In genomic region chr1:27544818-27545612, GRCh38 we compare ENCODE assay signal across 10 cellular contexts. TPM values are rescaled to one million over a fixed set of nuclear protein-coding genes. Genes with fewer than 3 reads are reported as not detected.
DNase-seq lines count a peak whose midpoint lies in the region; ATAC-seq and TF ChIP-seq lines count a peak whose summit lies in the region.
"Had no signal": no experiment of that assay in that cellular context is flagged by ENCODE, and none has a peak within 500 bp of the region (broad histone marks: within the 10 kb centered on the region; RNA-seq: fewer than 3 reads in every experiment).

No MANE protein-coding gene starts in this region.

- H3K27me3 ChIP-seq in Caco-2 (replicated peaks; ENCODE audit: control insufficient read depth, insufficient read depth, low read length), result no peaks in the 10 kb centered on the region
- no peaks in the 10 kb centered on the region for H3K27me3 ChIP-seq in BE2C

- no peak for DNase-seq in Caco-2
- DNase-seq in foreskin fibroblast, result peak; percentile 55 to 85
- DNase-seq in renal cortical epithelial cell (ENCODE audit: low read depth), result peak; percentile 47
- DNase-seq in BE2C, result no peak
- no peak for DNase-seq in NCI-H1092 (lab: John Stamatoyannopoulos, UW)
- no peak for DNase-seq in DMS 273 (lab: John Stamatoyannopoulos, UW; ENCODE audit: unreplicated experiment)
- DNase-seq: naive B cell, NCI-H510A treated with DMSO at 0.1 percent for 48 hours had no signal

- 63 to 73% (median 66%) methylated on average over 12 of the region's 12 CpGs for WGBS in adipose tissue, 3 donors

- POLR2A ChIA-PET in Caco-2 (lab: Charles Lee), result no interaction called here

- no peak overlapping the region for H3K4me3 ChIP-seq in Caco-2 (ENCODE audit: low read depth, low read length)
- no peak overlapping the region for H3K4me3 ChIP-seq in foreskin fibroblast (ENCODE audit: low read depth in 1 of 2, low read length in 2 of 2)
- no peak overlapping the region for H3K4me3 ChIP-seq in BE2C (ENCODE audit: low read depth, low read length)

- peaks cover 9% of the 10 kb centered on the region for H3K36me3 Mint-ChIP-seq in Caco-2 (ENCODE audit: insufficient read depth, unreplicated experiment)

- H3K27ac Mint-ChIP-seq in Caco-2 (ENCODE audit: unreplicated experiment), result peak overlapping the region; percentile 58

- H3K4me3 Mint-ChIP-seq in Caco-2 (ENCODE audit: unreplicated experiment), result no peak overlapping the region

- peak overlapping the region; percentile 17 for H3K27ac ChIP-seq in adipose tissue (ENCODE audit: low read depth, low read length)

- no peaks in the 10 kb centered on the region for H3K27me3 Mint-ChIP-seq in Caco-2 (ENCODE audit: insufficient read depth, unreplicated experiment)
- H3K27me3 Mint-ChIP-seq: naive B cell had no signal

- H3K4me1 ChIP-seq in Caco-2 (peaks cover 15% of the 10 kb centered on the region), BE2C (peaks cover 7% of the 10 kb centered on the region)

- CTCF ChIA-PET in Caco-2 (lab: Charles Lee), result interaction anchor here (0.5 kb wide), 1 partner anchor 12 kb away, joined by 3 read pairs; no protein-coding TSS in a partner anchor

- no peak for ATAC-seq in HG03280 (IDR thresholded peaks at IDR 0.05; ENCODE audit: unreplicated experiment)

- no TSS peak for BruUV-seq in Caco-2 (replicated peaks; lab: Mats Ljungman, UMichigan)

- no peaks in the 10 kb centered on the region for H3K9me3 Mint-ChIP-seq in Caco-2 (ENCODE audit: unreplicated experiment)
- H3K9me3 Mint-ChIP-seq: naive B cell had no signal

- TF ChIP-seq CTCF in Caco-2 (IDR thresholded peaks at IDR 0.05; ENCODE audit: insufficient read depth in 1 of 2, low read depth in 1 of 2, low read length in 1 of 2, severe bottlenecking in 1 of 2, unreplicated experiment in 1 of 2), result no peak
- no peak for TF ChIP-seq CTCF in foreskin fibroblast (IDR thresholded peaks at IDR 0.05; ENCODE audit: low read depth, low read length)
- TF ChIP-seq CTCF in BE2C (IDR thresholded peaks at IDR 0.05; ENCODE audit: low read depth, low read length), result no peak

- H3K36me3 ChIP-seq in Caco-2 (ENCODE audit: control insufficient read depth, insufficient read depth, low read length) (no peaks in the 10 kb centered on the region), BE2C (no peaks in the 10 kb centered on the region)

- intact Hi-C loops in Caco-2 (cut with micrococcal nuclease; ENCODE audit: unreplicated experiment), result no loop called here

- H3K9me3 ChIP-seq in Caco-2 (no peaks in the 10 kb centered on the region), BE2C (no peaks in the 10 kb centered on the region)

- peaks cover 14% of the 10 kb centered on the region for H3K4me1 Mint-ChIP-seq in Caco-2 (ENCODE audit: low read depth, unreplicated experiment)

RNA-seq across cellular contexts. Expression of gene WASF2, which starts 55.0 kb away (rescaled TPM):
- total RNA-seq in Caco-2 (2022) (59.2 and 68.6 TPM in 2 replicates), renal cortical epithelial cell (15.1 and 48.0 TPM in 2 replicates)
- polyA plus RNA-seq in adipose tissue, result 10 to 100 TPM; 29.9 to 51.7 (median 41.3) TPM
- polyA plus RNA-seq in BE2C (2012; ENCODE audit: insufficient read depth, insufficient read length, low read depth), result 23.6 TPM

RNA-seq across cellular contexts. Expression of gene AHDC1, which starts 58.9 kb away (rescaled TPM):
- total RNA-seq in Caco-2 (2022) (17.0 and 17.3 TPM in 2 replicates), renal cortical epithelial cell (2.6 and 15.4 TPM in 2 replicates)
- 10 to 100 TPM in 1 of 3 donors, 1 to 10 TPM in 2; 8.6 to 12.6 (median 9.0) TPM for polyA plus RNA-seq in adipose tissue
- polyA plus RNA-seq in BE2C (2012; ENCODE audit: insufficient read depth, insufficient read length, low read depth), result 49.9 TPM

Comparison
In these comparisons a context has a peak if more than half of its experiments do, and no peak if none do; other contexts are left out.
1. DNase-seq: peak in foreskin fibroblast (2 of 2) and renal cortical epithelial cell (single experiment); none in Caco-2 (0 of 2), BE2C (single experiment), NCI-H1092 (single experiment) and DMS 273 (single experiment).